ENCODE assay signal across 10 cellular contexts in the genomic region with DNA sequence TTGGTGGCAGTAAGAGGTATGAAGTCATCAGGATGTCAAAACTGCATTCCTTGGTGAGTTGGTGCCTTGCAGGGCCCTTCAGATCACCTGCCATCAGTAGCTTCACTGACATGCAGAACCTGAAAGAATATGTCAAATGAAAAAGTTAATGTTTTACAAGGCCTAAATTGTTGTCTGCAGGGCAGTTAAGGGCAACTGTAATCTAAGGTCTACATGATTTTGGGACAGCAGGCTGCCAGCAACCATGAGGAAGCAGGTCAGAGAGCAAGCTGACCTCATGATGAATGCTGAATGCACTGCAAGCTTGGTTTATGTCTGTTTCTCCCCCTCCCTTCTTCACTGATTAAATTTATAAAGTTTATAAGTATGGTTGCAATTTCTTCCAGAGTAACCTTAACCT. TPM values are rescaled to one million over a fixed set of nuclear protein-coding genes. Genes with fewer than 3 reads are reported as not detected.
"Had no signal": no experiment of that assay in that cellular context is flagged by ENCODE, and none has a peak within 500 bp of the region (broad histone marks: within the 10 kb centered on the region; RNA-seq: fewer than 3 reads in every experiment).

No MANE protein-coding gene starts in this region.

RNA-seq across cellular contexts. Expression of a gene that starts 1.1 kb away (rescaled TPM):
- total RNA-seq: OCI-LY7, PC-3, PC-9, Peyer's patch, Right ventricle myocardium inferior, Right ventricle myocardium superior, RPMI7951, SJCRH30, SJSA1, SK-MEL-5 had no signal

RNA-seq across cellular contexts. Expression of a gene that starts 13.2 kb away (rescaled TPM):
- total RNA-seq: OCI-LY7, PC-3, PC-9, Peyer's patch, Right ventricle myocardium inferior, Right ventricle myocardium superior, RPMI7951, SJCRH30, SJSA1, SK-MEL-5 had no signal

RNA-seq across cellular contexts. Expression of a gene that starts 17.3 kb away (rescaled TPM):
- total RNA-seq: OCI-LY7, PC-3, PC-9, Peyer's patch, Right ventricle myocardium inferior, Right ventricle myocardium superior, RPMI7951, SJCRH30, SJSA1, SK-MEL-5 had no signal

RNA-seq across cellular contexts. Expression of a gene that starts 44.7 kb away (rescaled TPM):
- total RNA-seq: OCI-LY7, PC-3, PC-9, Peyer's patch, Right ventricle myocardium inferior, Right ventricle myocardium superior, RPMI7951, SJCRH30, SJSA1, SK-MEL-5 had no signal

RNA-seq across cellular contexts. Expression of a gene that starts 48.2 kb away (rescaled TPM):
- total RNA-seq: OCI-LY7, PC-3, PC-9, Peyer's patch, Right ventricle myocardium inferior, Right ventricle myocardium superior, RPMI7951, SJCRH30, SJSA1, SK-MEL-5 had no signal
